34 cellular contexts compared by ENCODE assay signal in the genomic region with DNA sequence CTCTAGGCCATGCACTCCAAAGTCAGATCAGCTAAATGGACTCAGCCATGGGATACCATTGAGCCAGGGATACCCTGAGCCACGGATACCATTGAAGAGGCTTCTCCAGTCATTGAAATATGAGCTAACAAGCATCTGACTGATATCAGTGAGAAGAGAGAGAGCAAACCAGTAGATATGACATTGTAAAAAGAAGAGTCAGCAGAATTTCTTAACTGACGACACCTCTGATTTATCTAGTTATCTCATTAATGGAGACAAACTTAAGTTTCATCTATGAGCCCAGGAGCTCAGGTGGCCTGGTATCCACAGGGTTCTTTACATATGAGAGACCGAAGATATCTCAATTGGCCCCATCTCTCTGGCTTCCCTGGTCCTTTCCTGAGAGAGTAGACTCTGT.
DNase-seq lines count a peak whose midpoint lies in the region; ATAC-seq, FAIRE-seq and TF ChIP-seq lines count a peak whose summit lies in the region.
"Had no signal": no experiment of that assay in that cellular context is flagged by ENCODE, and none has a peak within 500 bp of the region (broad histone marks: within the 10 kb centered on the region; RNA-seq: fewer than 3 reads in every experiment).

No MANE protein-coding gene starts in this region.

- H3K27me3 ChIP-seq in HepG2 (ENCODE audit: control insufficient read depth in 1 of 2, insufficient read depth in 2 of 2, low read length in 2 of 2) (peaks cover 2 to 32% of the 10 kb centered on the region in 2 experiments; a peak in 2 of 5 replicates), right lobe of liver (no peaks in the 10 kb centered on the region), IMR-90 (ENCODE audit: control insufficient read depth, insufficient read depth, low read length) (peaks cover 11% of the 10 kb centered on the region), K562 (ENCODE audit: control insufficient read depth in 2 of 2, insufficient read depth in 2 of 2, low read length in 2 of 2) (peaks cover 39 to 45% of the 10 kb centered on the region in 2 experiments), smooth muscle cell (ENCODE audit: low read depth) (peaks cover 9% of the 10 kb centered on the region), transverse colon (no peaks in the 10 kb centered on the region)
- H3K27me3 ChIP-seq: BLaER1; BLaER1 treated with 17β-estradiol and CSF1 and Interleukin-3, amounts not matched to agents 10 nM and 100 nM had no signal

- H3K36me3 ChIP-seq in HepG2 (replicated peaks in 1 of 2; ENCODE audit: control insufficient read depth in 1 of 2, insufficient read depth in 2 of 2, low read length in 2 of 2) (no peaks in the 10 kb centered on the region), right lobe of liver (no peaks in the 10 kb centered on the region), IMR-90 (ENCODE audit: control insufficient read depth, insufficient read depth, low read length) (no peaks in the 10 kb centered on the region), K562 (ENCODE audit: control insufficient read depth, insufficient read depth, low read length) (no peaks in the 10 kb centered on the region), smooth muscle cell (ENCODE audit: low read depth) (no peaks in the 10 kb centered on the region), transverse colon (no peaks in the 10 kb centered on the region)
- H3K36me3 ChIP-seq: BE2C; BLaER1; BLaER1 treated with 17β-estradiol and CSF1 and Interleukin-3, amounts not matched to agents 10 nM and 100 nM had no signal

- H3K23ac ChIP-seq in IMR-90 (ENCODE audit: low read depth, low read length): no peak overlapping the region

- H3F3A ChIP-seq in smooth muscle cell (ENCODE audit: low read depth): no peaks in the 10 kb centered on the region

- in situ Hi-C loops in HepG2 (cut with HindIII; ENCODE audit: extremely low pct_ligation_motif_present, low pct_unique_long_range_greater_than_20kb): loop anchor here (25.0 kb wide), 1 partner anchor 350 kb away; no protein-coding TSS in a partner anchor
- in situ Hi-C loops in IMR-90 (cut with MboI; ENCODE audit: low sequenced_read_pairs): loop anchor here (25.0 kb wide), 1 partner anchor 350 kb away; no protein-coding TSS in a partner anchor
- in situ Hi-C loops in K562 (cut with MboI): no loop called here
- in situ Hi-C loops in transverse colon (cut with MboI; ENCODE audit: low pct_ligation_motif_present in 1 of 4, low pct_unique_long_range_greater_than_20kb in 1 of 4, low sequenced_read_pairs in 3 of 4): loop anchor here in 1 of 4 donors (25.0 kb wide), 1 partner anchor 400 kb away; no protein-coding TSS in a partner anchor

- H2BK15ac ChIP-seq in IMR-90 (ENCODE audit: low read depth, low read length): no peak overlapping the region

- H3K79me2 ChIP-seq in HepG2 (ENCODE audit: insufficient read depth, low read length) (no peaks in the 10 kb centered on the region), K562 (ENCODE audit: control insufficient read depth, insufficient read depth, low read length) (no peaks in the 10 kb centered on the region), smooth muscle cell (ENCODE audit: low read depth) (no peaks in the 10 kb centered on the region)

- H2AFZ ChIP-seq in HepG2 (ENCODE audit: low read length): no peak overlapping the region
- H2AFZ ChIP-seq in IMR-90 (replicated peaks; ENCODE audit: low read length, poor library complexity): no peak overlapping the region
- no peak overlapping the region for H2AFZ ChIP-seq in K562 (ENCODE audit: low read depth, low read length)
- no peak overlapping the region for H2AFZ ChIP-seq in smooth muscle cell (ENCODE audit: low read depth)

- H3K9me1 ChIP-seq in IMR-90 (ENCODE audit: insufficient read depth, low read length) (no peaks in the 10 kb centered on the region), K562 (ENCODE audit: control insufficient read depth, insufficient read depth, low read length) (no peaks in the 10 kb centered on the region)

- H4K91ac ChIP-seq in IMR-90 (ENCODE audit: insufficient read depth, low read depth, low read length): no peak overlapping the region

- no peak overlapping the region for H3K9ac ChIP-seq in HepG2 (ENCODE audit: insufficient read depth, low read depth, low read length)
- H3K9ac ChIP-seq in IMR-90 (ENCODE audit: low read depth, low read length): no peak overlapping the region
- H3K9ac ChIP-seq in K562 (ENCODE audit: insufficient read depth in 1 of 2, low read depth in 2 of 2, low read length in 2 of 2): no peak overlapping the region
- no peak overlapping the region for H3K9ac ChIP-seq in smooth muscle cell (ENCODE audit: low read depth)
- H3K9ac ChIP-seq: BLaER1; BLaER1 treated with 17β-estradiol and CSF1 and Interleukin-3, amounts not matched to agents 10 nM and 100 nM had no signal

- TF ChIP-seq CTCF in HepG2 (CRISPR knock-in tag; IDR thresholded peaks at IDR 0.05) (no peak), right lobe of liver (IDR thresholded peaks at IDR 0.05) (no peak), A549 (IDR thresholded peaks at IDR 0.05) (no peak), IMR-90 (conservative IDR thresholded peaks at IDR 0.05; ENCODE audit: low read depth, low read length) (no peak), K562 (IDR thresholded peaks at IDR 0.05 in 2 of 3, conservative IDR thresholded peaks at IDR 0.05 in 1 of 3; ENCODE audit: insufficient read depth in 2 of 3, low read depth in 1 of 3, low read length in 3 of 3) (no peak), smooth muscle cell (IDR thresholded peaks at IDR 0.05; ENCODE audit: borderline replicate concordance, insufficient read depth, poor library complexity, severe bottlenecking) (no peak), transverse colon (IDR thresholded peaks at IDR 0.05) (no peak)

- H4K5ac ChIP-seq in IMR-90 (ENCODE audit: low read depth, low read length): no peak overlapping the region

- H3K4me3 ChIP-seq in HepG2 (replicated peaks in 1 of 3; ENCODE audit: insufficient read depth in 1 of 3, low read depth in 2 of 3, low read length in 3 of 3) (no peak overlapping the region), right lobe of liver (no peak overlapping the region), A549 (no peak overlapping the region), IMR-90 (ENCODE audit: insufficient read depth, low read depth, low read length) (no peak overlapping the region), K562 (no peak overlapping the region), smooth muscle cell (no peak overlapping the region), transverse colon (no peak overlapping the region)
- H3K4me3 ChIP-seq: BLaER1; BLaER1 treated with 17β-estradiol and CSF1 and Interleukin-3, amounts not matched to agents 10 nM and 100 nM had no signal

- no peak overlapping the region for H2AK5ac ChIP-seq in IMR-90 (ENCODE audit: low read depth, low read length)

- H3K4me2 ChIP-seq in HepG2 (ENCODE audit: low read depth, low read length) (no peak overlapping the region), A549 (no peak overlapping the region), IMR-90 (ENCODE audit: low read depth, low read length) (no peak overlapping the region), K562 (ENCODE audit: insufficient read depth, low read length) (no peak overlapping the region), smooth muscle cell (no peak overlapping the region)
- H3K4me2 ChIP-seq: BLaER1; BLaER1 treated with 17β-estradiol and CSF1 and Interleukin-3, amounts not matched to agents 10 nM and 100 nM had no signal

- CTCF ChIA-PET in HepG2 (lab: Yijun Ruan, JAX; ENCODE audit: low intra/inter-chr PET ratio, low total read pairs): no interaction called here
- CTCF ChIA-PET in A549 (lab: Yijun Ruan, JAX): no interaction called here
- CTCF ChIA-PET in IMR-90 (lab: Yijun Ruan, JAX): no interaction called here
- CTCF ChIA-PET in K562 (lab: Yijun Ruan, JAX; ENCODE audit: low intra/inter-chr PET ratio): no interaction called here

- TF ChIP-seq POLR2A in HepG2 (IDR thresholded peaks at IDR 0.05; ENCODE audit: insufficient read depth in 1 of 2, low read depth in 2 of 2, low read length in 2 of 2) (no peak), right lobe of liver (IDR thresholded peaks at IDR 0.05) (no peak), A549 (IDR thresholded peaks at IDR 0.05; ENCODE audit: low read length) (no peak), IMR-90 (IDR thresholded peaks at IDR 0.05; ENCODE audit: low read depth, low read length) (no peak), K562 (conservative IDR thresholded peaks at IDR 0.05) (no peak), transverse colon (IDR thresholded peaks at IDR 0.05) (no peak)

- H4K20me1 ChIP-seq in HepG2 (ENCODE audit: insufficient read depth, low read length): no peaks in the 10 kb centered on the region
- H4K20me1 ChIP-seq in IMR-90 (ENCODE audit: insufficient read depth, low read length): no peaks in the 10 kb centered on the region
- no peaks in the 10 kb centered on the region for H4K20me1 ChIP-seq in K562 (replicated peaks; ENCODE audit: control insufficient read depth, insufficient read depth, low read length)
- no peaks in the 10 kb centered on the region for H4K20me1 ChIP-seq in smooth muscle cell (ENCODE audit: low read depth)
- H4K20me1 ChIP-seq: BLaER1; BLaER1 treated with 17β-estradiol and CSF1 and Interleukin-3, amounts not matched to agents 10 nM and 100 nM had no signal

- H3K79me1 ChIP-seq in IMR-90 (ENCODE audit: low read depth in 1 of 2, low read length in 2 of 2): no peaks in the 10 kb centered on the region

- H2BK5ac ChIP-seq in IMR-90 (ENCODE audit: low read depth, low read length, poor library complexity, severe bottlenecking): no peak overlapping the region

- dilution Hi-C loops in IMR-90 (cut with HindIII; ENCODE audit: low sequenced_read_pairs, unreplicated experiment): no loop called here

- no peaks in the 10 kb centered on the region for H3K9me3 ChIP-seq in HepG2 (ENCODE audit: low read length)
- H3K9me3 ChIP-seq in right lobe of liver: no peaks in the 10 kb centered on the region
- no peaks in the 10 kb centered on the region for H3K9me3 ChIP-seq in A549
- H3K9me3 ChIP-seq in IMR-90 (ENCODE audit: control insufficient read depth, insufficient read depth, low read length): no peaks in the 10 kb centered on the region
- H3K9me3 ChIP-seq in K562 (replicated peaks; ENCODE audit: control insufficient read depth, insufficient read depth, low read depth, low read length): no peaks in the 10 kb centered on the region
- H3K9me3 ChIP-seq in smooth muscle cell (replicated peaks; ENCODE audit: low read depth): no peaks in the 10 kb centered on the region
- H3K9me3 ChIP-seq in transverse colon: no peaks in the 10 kb centered on the region
- H3K9me3 ChIP-seq: BE2C; BLaER1; BLaER1 treated with 17β-estradiol and CSF1 and Interleukin-3, amounts not matched to agents 10 nM and 100 nM; Caco-2 had no signal

- H2BK20ac ChIP-seq in IMR-90 (ENCODE audit: low read depth, low read length): no peak overlapping the region

- no peak overlapping the region for H3K56ac ChIP-seq in IMR-90 (ENCODE audit: extremely low read depth, insufficient read depth, low read length)

- TF ChIP-seq RAD21 in HepG2 (CRISPR knock-in tag; IDR thresholded peaks at IDR 0.05): no peak
- TF ChIP-seq RAD21 in A549 (conservative IDR thresholded peaks at IDR 0.05 in 1 of 2, IDR thresholded peaks at IDR 0.05 in 1 of 2): no peak
- no peak for TF ChIP-seq RAD21 in IMR-90 (IDR thresholded peaks at IDR 0.05; ENCODE audit: low read length)
- TF ChIP-seq RAD21 in K562 (CRISPR knock-in tag; conservative IDR thresholded peaks at IDR 0.05 in 1 of 2, IDR thresholded peaks at IDR 0.05 in 1 of 2): no peak

- H3K4ac ChIP-seq in IMR-90 (ENCODE audit: low read depth, low read length): no peak overlapping the region

- H3K27ac ChIP-seq in HepG2 (ENCODE audit: extremely low read length, insufficient read depth, low read length) (no peak overlapping the region), right lobe of liver (no peak overlapping the region), A549 (no peak overlapping the region), IMR-90 (ENCODE audit: insufficient read depth, low read length) (no peak overlapping the region), K562 (ENCODE audit: extremely low read depth, low read depth, low read length) (no peak overlapping the region), smooth muscle cell (ENCODE audit: low read depth) (no peak overlapping the region), transverse colon (no peak overlapping the region)
- H3K27ac ChIP-seq: 22Rv1; BLaER1; BLaER1 treated with 17β-estradiol and CSF1 and Interleukin-3, amounts not matched to agents 10 nM and 100 nM; C4-2B had no signal

- no peak for TF ChIP-seq EP300 in HepG2 (IDR thresholded peaks at IDR 0.05; ENCODE audit: low read depth in 2 of 2, low read length in 2 of 2)
- TF ChIP-seq EP300 in HepG2 (CRISPR knock-in tag; IDR thresholded peaks at IDR 0.05; ENCODE audit: borderline replicate concordance): no peak
- no peak for TF ChIP-seq EP300 in A549 (IDR thresholded peaks at IDR 0.05)
- no peak for TF ChIP-seq EP300 in K562 (IDR thresholded peaks at IDR 0.05; ENCODE audit: low read length)
- TF ChIP-seq EP300 in transverse colon (IDR thresholded peaks at IDR 0.05; ENCODE audit: low read depth): no peak

- no TSS peak for BruUV-seq in HepG2 (replicated peaks; lab: Mats Ljungman, UMichigan)
- no TSS peak for BruUV-seq in IMR-90 (replicated peaks; lab: Mats Ljungman, UMichigan)
- no TSS peak for BruUV-seq in K562 (replicated peaks; lab: Mats Ljungman, UMichigan)

- DNase-seq in HepG2 (ENCODE audit: low spot score): no peak
- DNase-seq in right lobe of liver: no peak
- no peak for DNase-seq in A549 (ENCODE audit: low read depth in 1 of 2, low spot score in 1 of 2)
- no peak for DNase-seq in IMR-90
- DNase-seq in K562 (ENCODE audit: extremely low read depth in 1 of 4, low spot score in 3 of 4): no peak
- DNase-seq in smooth muscle cell (lab: John Stamatoyannopoulos, UW; ENCODE audit: unreplicated experiment): no peak
- no peak for DNase-seq in NCI-H128 (lab: John Stamatoyannopoulos, UW; ENCODE audit: unreplicated experiment)
- no peak for DNase-seq in transverse colon
- DNase-seq: 8988T; ACHN; AML-193; BE2C; C1 segment of cervical spinal cord; Caco-2; Calu3; CD4-positive, alpha-beta memory T cell; CD4-positive, alpha-beta T cell; CD4-positive, CD25-positive, alpha-beta regulatory T cell; CD8-positive, alpha-beta memory T cell; CD8-positive, alpha-beta T cell; COR-L47; DMS 273 treated with DMSO at 0.1 percent for 48 hours; DMS153; DMS53; DMS79; DMS79 treated with DMSO at 0.1 percent for 48 hours; DND-41; EL had no signal

- H4K8ac ChIP-seq in IMR-90 (ENCODE audit: low read depth in 2 of 2, low read length in 2 of 2): no peak overlapping the region

- H3K4me1 ChIP-seq in HepG2 (ENCODE audit: insufficient read depth, low read length) (peaks cover 14% of the 10 kb centered on the region), right lobe of liver (no peaks in the 10 kb centered on the region), A549 (no peaks in the 10 kb centered on the region), IMR-90 (ENCODE audit: control insufficient read depth, insufficient read depth, low read length) (no peaks in the 10 kb centered on the region), K562 (replicated peaks in 1 of 2; ENCODE audit: control insufficient read depth in 2 of 2, insufficient read depth in 2 of 2, low read length in 2 of 2) (no peaks in the 10 kb centered on the region), smooth muscle cell (ENCODE audit: low read depth) (no peaks in the 10 kb centered on the region), transverse colon (no peaks in the 10 kb centered on the region)
- H3K4me1 ChIP-seq: BE2C, Caco-2 had no signal

- H3K14ac ChIP-seq in IMR-90 (replicated peaks; ENCODE audit: low read depth, low read length): no peak overlapping the region

- H3K18ac ChIP-seq in IMR-90 (ENCODE audit: low read depth, low read length): no peak overlapping the region

- intact Hi-C loops in HepG2 (cut with micrococcal nuclease; ENCODE audit: unreplicated experiment) (no loop called here), right lobe of liver (cut with DNase I) (no loop called here), IMR-90 (cut with micrococcal nuclease) (no loop called here), K562 (cut with micrococcal nuclease) (no loop called here), transverse colon (cut with DNase I; ENCODE audit: low total_unique reads) (no loop called here)

- FAIRE-seq in HepG2 (lab: Jason Lieb, UNC) (no peak), A549 (lab: Jason Lieb, UNC) (no peak), K562 (lab: Jason Lieb, UNC) (no peak)
- FAIRE-seq: A204.1, D721Med had no signal

- ATAC-seq in HepG2: no peak
- no peak for ATAC-seq in right lobe of liver
- ATAC-seq in A549: no peak
- ATAC-seq in IMR-90 (ENCODE audit: low read depth): no peak
- no peak for ATAC-seq in K562
- ATAC-seq: CD8-positive, alpha-beta T cell had no signal

- POLR2A ChIA-PET in HepG2 (lab: Yijun Ruan, JAX) (no interaction called here), A549 (lab: Yijun Ruan, JAX) (no interaction called here), IMR-90 (lab: Charles Lee; ENCODE audit: unreplicated experiment) (no interaction called here), K562 (lab: Yijun Ruan, JAX) (interaction anchor here (0.7 kb wide), 1 partner anchor 141 kb away, joined by 3 read pairs; a partner anchor contains a TSS)

- 31% methylated on average over 3 of the region's 3 CpGs for whole genome bisulfite sequencing in HepG2 (ENCODE audit: low lambda C conversion rate)
- WGBS in right lobe of liver (ENCODE audit: insufficient coverage, low coverage, low lambda C conversion rate, missing lambda C conversion rate): 65% methylated on average over 3 of the region's 3 CpGs
- WGBS in A549 (ENCODE audit: missing lambda C conversion rate): 41% methylated on average over 3 of the region's 3 CpGs
- 0% methylated on average over 1 of the region's 3 CpGs; no CpG with 5 or more reads in 1 of the 2 experiments for WGBS in IMR-90 (ENCODE audit: extremely low coverage in 2 of 2, insufficient read length in 1 of 2), 2 experiments
- 4% methylated on average over 3 of the region's 3 CpGs for WGBS in K562 (ENCODE audit: insufficient coverage, low coverage, missing lambda C conversion rate)
- 88% methylated on average over 3 of the region's 3 CpGs for WGBS in smooth muscle cell (ENCODE audit: low lambda C conversion rate)
- WGBS in transverse colon (ENCODE audit: low coverage in 1 of 2), 2 donors: 80 to 87% methylated on average over 3 of the region's 3 CpGs

- no peak overlapping the region for H2BK120ac ChIP-seq in IMR-90 (ENCODE audit: low read depth, low read length)

- no peak overlapping the region for H2AK9ac ChIP-seq in IMR-90 (replicated peaks; ENCODE audit: low read depth, low read length, poor library complexity)
